Comparison of ENCODE assay signal across 8 cellular contexts in genomic region chr3:141231923-141232861, GRCh38. TPM values are rescaled to one million over a fixed set of nuclear protein-coding genes. Genes with fewer than 3 reads are reported as not detected.
A peak's percentile ranks its signal among the peaks of the same experiment; 100 is the strongest.
DNase-seq lines count a peak whose midpoint lies in the region; ATAC-seq and TF ChIP-seq lines count a peak whose summit lies in the region.

No MANE protein-coding gene starts in this region.

- H3K4me1 ChIP-seq in HUES48 (ENCODE audit: control insufficient read depth, insufficient read depth, low read length): peaks cover 48% of the 10 kb centered on the region
- peaks cover 12% of the 10 kb centered on the region for H3K4me1 ChIP-seq in endodermal cell (ENCODE audit: control insufficient read depth, insufficient read depth, low read length)
- H3K4me1 ChIP-seq in upper lobe of left lung: peaks cover 15 to 36% (median 18%) of the 10 kb centered on the region in 4 donors

- H3K36me3 ChIP-seq in HUES48 (ENCODE audit: control insufficient read depth, insufficient read depth, low read length): peaks cover 13% of the 10 kb centered on the region
- H3K36me3 ChIP-seq in endodermal cell (ENCODE audit: control insufficient read depth, insufficient read depth, low read length): peaks cover 22% of the 10 kb centered on the region
- no peaks in the 10 kb centered on the region for H3K36me3 ChIP-seq in upper lobe of left lung

- peak overlapping the region; percentile 28 for H3K27ac ChIP-seq in HUES48 (ENCODE audit: low read depth, low read length)
- no peak overlapping the region for H3K27ac ChIP-seq in endodermal cell (ENCODE audit: low read depth, low read length)
- peak overlapping the region; percentile 60 to 92 (median 81) for H3K27ac ChIP-seq in upper lobe of left lung

- H3K27me3 ChIP-seq in HUES48 (ENCODE audit: control insufficient read depth, insufficient read depth, low read length) (peaks cover 26% of the 10 kb centered on the region), endodermal cell (ENCODE audit: control insufficient read depth, insufficient read depth, low read length, poor library complexity, severe bottlenecking) (no peaks in the 10 kb centered on the region), upper lobe of left lung (no peaks in the 10 kb centered on the region)

- no peak for TF ChIP-seq EP300 in upper lobe of left lung (IDR thresholded peaks at IDR 0.05)

- H3K9me3 Mint-ChIP-seq in activated CD4-positive, alpha-beta T cell treated with anti-CD3 and anti-CD28 coated beads, Interleukin-2, amount 10 ng/mL, durations not matched to agents 24 days and 14 days: no peaks in the 10 kb centered on the region
- H3K9me3 Mint-ChIP-seq in endodermal cell: no peaks in the 10 kb centered on the region

- H3K27ac Mint-ChIP-seq in activated CD4-positive, alpha-beta T cell treated with anti-CD3 and anti-CD28 coated beads, Interleukin-2, amount 10 ng/mL, durations not matched to agents 24 days and 14 days: peak overlapping the region; percentile 78
- peak overlapping the region; percentile 72 for H3K27ac Mint-ChIP-seq in endodermal cell

- TF ChIP-seq POLR2A in upper lobe of left lung (IDR thresholded peaks at IDR 0.05): no peak

- intact Hi-C loops in activated CD4-positive, alpha-beta T cell treated with anti-CD3 and anti-CD28 coated beads, Interleukin-2, amount 10 ng/mL, durations not matched to agents 24 days and 14 days (cut with micrococcal nuclease): loop anchor here (1.0 to 5.0 kb wide), 10 partner anchors 24 to 1769 kb away; partner anchors contain the start of genes ATP1B3, SLC25A36, U2SURP and XRN1

- H3K36me3 Mint-ChIP-seq in activated CD4-positive, alpha-beta T cell treated with anti-CD3 and anti-CD28 coated beads, Interleukin-2, amount 10 ng/mL, durations not matched to agents 24 days and 14 days (ENCODE audit: low read depth): peaks cover 17% of the 10 kb centered on the region
- H3K36me3 Mint-ChIP-seq in endodermal cell (ENCODE audit: low read depth): peaks cover 18% of the 10 kb centered on the region

- DNase-seq in NCI-H2196 (lab: John Stamatoyannopoulos, UW; ENCODE audit: unreplicated experiment) (peak; percentile 30), NCI-H2196 treated with DMSO at 0.1 percent for 48 hours (lab: John Stamatoyannopoulos, UW; ENCODE audit: unreplicated experiment) (no peak), endodermal cell (peak; percentile 85), mucosa of gallbladder (ENCODE audit: low spot score) (peak; percentile 16), upper lobe of left lung (peak; percentile 65 to 89), NK-92 (lab: John Stamatoyannopoulos, UW; ENCODE audit: unreplicated experiment) (no peak)
- peak; percentile 77 for DNase-seq in activated CD4-positive, alpha-beta T cell treated with anti-CD3 and anti-CD28 coated beads, Interleukin-2, amount 10 ng/mL, durations not matched to agents 24 days and 14 days

- H3K27me3 Mint-ChIP-seq in activated CD4-positive, alpha-beta T cell treated with anti-CD3 and anti-CD28 coated beads, Interleukin-2, amount 10 ng/mL, durations not matched to agents 24 days and 14 days: peaks cover 4% of the 10 kb centered on the region
- H3K27me3 Mint-ChIP-seq in endodermal cell (ENCODE audit: insufficient read depth): peaks cover 6% of the 10 kb centered on the region

- no peaks in the 10 kb centered on the region for H3K9me3 ChIP-seq in HUES48 (ENCODE audit: control insufficient read depth, insufficient read depth, low read length)
- H3K9me3 ChIP-seq in endodermal cell (ENCODE audit: control insufficient read depth, low read length): no peaks in the 10 kb centered on the region
- H3K9me3 ChIP-seq in upper lobe of left lung: no peaks in the 10 kb centered on the region

- H3K4me3 ChIP-seq in HUES48 (ENCODE audit: low read depth, low read length) (peak overlapping the region; percentile 80), endodermal cell (ENCODE audit: low read length) (peak overlapping the region; percentile 93), upper lobe of left lung (peak overlapping the region; percentile 56 to 95 (median 76))

- H3K4me1 Mint-ChIP-seq in activated CD4-positive, alpha-beta T cell treated with anti-CD3 and anti-CD28 coated beads, Interleukin-2, amount 10 ng/mL, durations not matched to agents 24 days and 14 days: peaks cover 53% of the 10 kb centered on the region
- peaks cover 48% of the 10 kb centered on the region for H3K4me1 Mint-ChIP-seq in endodermal cell

- H3K4me3 Mint-ChIP-seq in activated CD4-positive, alpha-beta T cell treated with anti-CD3 and anti-CD28 coated beads, Interleukin-2, amount 10 ng/mL, durations not matched to agents 24 days and 14 days: peak overlapping the region; percentile 87
- H3K4me3 Mint-ChIP-seq in endodermal cell: peak overlapping the region; percentile 68

- WGBS in endodermal cell (ENCODE audit: insufficient coverage in 1 of 2, insufficient read length in 1 of 2), 2 experiments: 2 to 7% methylated on average over 13 to 77 of the region's 77 CpGs
- WGBS in upper lobe of left lung, 2 donors: 9 to 31% methylated on average over 10 to 44 of the region's 77 CpGs

- H3K9ac ChIP-seq in HUES48 (ENCODE audit: low read depth, low read length) (peak overlapping the region; percentile 53; the same call in 1 of the 2 replicates), endodermal cell (ENCODE audit: extremely low read depth, low read length, poor library complexity, severe bottlenecking) (peak overlapping the region; percentile 58)

- ATAC-seq in upper lobe of left lung (ENCODE audit: low FRiP score in 2 of 2): peak; percentile 23 to 46

- TF ChIP-seq CTCF in endodermal cell (conservative IDR thresholded peaks at IDR 0.05) (no peak), upper lobe of left lung (IDR thresholded peaks at IDR 0.05) (peak in 1 of 6 experiments; percentile 9)

RNA-seq across cellular contexts. Expression of gene PXYLP1, which starts 0.6 kb away (rescaled TPM):
- 10.7 and 11.7 TPM in 2 replicates for total RNA-seq in activated CD4-positive, alpha-beta T cell treated with anti-CD3 and anti-CD28 coated beads, Interleukin-2, amount 10 ng/mL, durations not matched to agents 24 days and 14 days
- 10 to 100 TPM; 37.7 to 53.6 TPM for total RNA-seq in endodermal cell
- 28.7 TPM for polyA plus RNA-seq in endodermal cell (2013, experiment 1 of 2)
- 23.8 TPM for polyA plus RNA-seq in endodermal cell (2013, experiment 2 of 2)
- total RNA-seq in mucosa of gallbladder: 14.1 TPM
- total RNA-seq in upper lobe of left lung: 10 to 100 TPM in 3 of 6 donors, 1 to 10 TPM in 3; 6.5 to 17.5 (median 9.8) TPM

Comparison
In these comparisons a context has a peak if more than half of its experiments do, and no peak if none do; other contexts are left out.
1. DNase-seq: peak in NCI-H2196 (single experiment), activated CD4-positive, alpha-beta T cell treated with anti-CD3 and anti-CD28 coated beads, Interleukin-2, amount 10 ng/mL, durations not matched to agents 24 days and 14 days (single experiment), endodermal cell (single experiment), mucosa of gallbladder (single experiment) and upper lobe of left lung (2 of 2); none in NCI-H2196 treated with DMSO at 0.1 percent for 48 hours (single experiment) and NK-92 (single experiment).
2. Peak in every context shown above with its lines, with median percentiles within 50 percentile points of each other: H3K4me3 ChIP-seq.